ENCODE assay signal across 35 cellular contexts in the genomic region with DNA sequence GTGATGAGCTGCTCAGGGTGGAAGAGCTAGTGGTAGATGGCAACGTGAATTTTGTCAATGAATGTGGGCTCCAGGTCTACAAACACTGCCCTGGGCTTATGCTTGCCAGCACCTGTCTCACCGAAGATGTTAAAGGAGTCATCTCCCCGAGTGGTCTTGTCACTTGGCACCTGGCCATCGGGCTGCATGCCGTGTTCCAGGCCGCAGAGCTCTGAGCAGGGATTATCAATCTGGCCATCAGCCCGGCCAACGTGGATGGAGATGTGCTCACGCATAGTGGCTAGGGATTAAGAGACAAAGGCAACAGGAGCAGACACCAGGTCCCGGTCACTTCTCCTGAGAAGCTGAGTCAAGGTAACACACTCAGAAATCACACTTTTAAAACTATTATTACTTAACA. TPM values are rescaled to one million over a fixed set of nuclear protein-coding genes. Genes with fewer than 3 reads are reported as not detected.
DNase-seq lines count a peak whose midpoint lies in the region; ATAC-seq, FAIRE-seq and TF ChIP-seq lines count a peak whose summit lies in the region.
"Had no signal": no experiment of that assay in that cellular context is flagged by ENCODE, and none has a peak within 500 bp of the region (broad histone marks: within the 10 kb centered on the region; RNA-seq: fewer than 3 reads in every experiment).

No MANE protein-coding gene starts in this region.

- H3K9me3 ChIP-seq in right lobe of liver (no peaks in the 10 kb centered on the region), HepG2 (ENCODE audit: low read length) (no peaks in the 10 kb centered on the region), WERI-Rb-1 (ENCODE audit: severe bottlenecking) (no peaks in the 10 kb centered on the region)
- H3K9me3 ChIP-seq: psoas muscle had no signal

- no peak for TF ChIP-seq CTCF in right lobe of liver (IDR thresholded peaks at IDR 0.05)
- no peak for TF ChIP-seq CTCF in HepG2 (CRISPR knock-in tag; IDR thresholded peaks at IDR 0.05)
- no peak for TF ChIP-seq CTCF in WERI-Rb-1 (IDR thresholded peaks at IDR 0.05; ENCODE audit: low read depth, low read length)

- WGBS in right lobe of liver (ENCODE audit: insufficient coverage, low coverage, low lambda C conversion rate, missing lambda C conversion rate): 58% methylated on average over 4 of the region's 10 CpGs
- 51% methylated on average over 7 of the region's 10 CpGs for WGBS in HepG2 (ENCODE audit: low lambda C conversion rate)

- in situ Hi-C loops in HepG2 (cut with HindIII; ENCODE audit: extremely low pct_ligation_motif_present, low pct_unique_long_range_greater_than_20kb): no loop called here

- no peak overlapping the region for H3K4me2 ChIP-seq in HepG2 (ENCODE audit: low read depth, low read length)

- TF ChIP-seq EP300 in HepG2 (IDR thresholded peaks at IDR 0.05; ENCODE audit: low read depth in 2 of 2, low read length in 2 of 2) (no peak), HepG2 (CRISPR knock-in tag; IDR thresholded peaks at IDR 0.05; ENCODE audit: borderline replicate concordance) (no peak)

- no peaks in the 10 kb centered on the region for H3K27me3 ChIP-seq in right lobe of liver
- no peaks in the 10 kb centered on the region for H3K27me3 ChIP-seq in HepG2 (ENCODE audit: control insufficient read depth in 1 of 2, insufficient read depth in 2 of 2, low read length in 2 of 2)
- no peaks in the 10 kb centered on the region for H3K27me3 ChIP-seq in WERI-Rb-1 (ENCODE audit: insufficient read depth, low read depth, severe bottlenecking)
- H3K27me3 ChIP-seq: brain microvascular endothelial cell had no signal

- no peak overlapping the region for H3K4me3 Mint-ChIP-seq in stimulated activated effector memory CD8-positive, alpha-beta T cell treated with anti-CD3 and anti-CD28 coated beads, Interleukin-12 subunit alpha, Interleukin-12 subunit beta, amount 100 ng/mL, for 72 hours
- H3K4me3 Mint-ChIP-seq: activated CD8-positive, alpha-beta T cell treated with anti-CD3 and anti-CD28 coated beads, Interleukin-2, amount 10 ng/mL, durations not matched to agents 7 days and 5 days; IgD-negative memory B cell; natural killer cell; type B pancreatic cell had no signal

- no peak overlapping the region for H3K27ac Mint-ChIP-seq in stimulated activated effector memory CD8-positive, alpha-beta T cell treated with anti-CD3 and anti-CD28 coated beads, Interleukin-12 subunit alpha, Interleukin-12 subunit beta, amount 100 ng/mL, for 72 hours
- H3K27ac Mint-ChIP-seq: activated CD8-positive, alpha-beta T cell treated with anti-CD3 and anti-CD28 coated beads, Interleukin-2, amount 10 ng/mL, durations not matched to agents 7 days and 5 days; activated T-helper 2 cell treated with anti-CD3 and anti-CD28 coated beads, Interferon-gamma antibody, Interleukin-2, Interleukin-4, amounts not matched to agents 10 μg/mL and 5 μg/mL and 100 μg/mL, durations not matched to agents 14 hours and 24 hours and 36 hours; IgD-negative memory B cell; natural killer cell; type B pancreatic cell had no signal

- DNase-seq in right lobe of liver (peak in 2 of 3 donors; percentile 18 to 48), HepG2 (ENCODE audit: low spot score) (no peak), NCI-H82 (lab: John Stamatoyannopoulos, UW) (peak; percentile 77), WERI-Rb-1 (peak; percentile 11), KG1 (lab: John Stamatoyannopoulos, UW) (no peak), NCI-H526 treated with DMSO at 0.1 percent for 48 hours (lab: John Stamatoyannopoulos, UW) (no peak)
- DNase-seq in stimulated activated effector memory CD8-positive, alpha-beta T cell treated with anti-CD3 and anti-CD28 coated beads, Interleukin-12 subunit alpha, Interleukin-12 subunit beta, amount 100 ng/mL, for 72 hours (ENCODE audit: low spot score in 2 of 2): no peak
- DNase-seq in stimulated activated CD4-positive, alpha-beta T cell treated with anti-CD3 and anti-CD28 coated beads, Interleukin-4, amount 100 ng/mL, for 1 hour: no peak
- DNase-seq: activated CD4-positive, alpha-beta T cell treated with anti-CD3 and anti-CD28 coated beads for 4 hours; activated CD8-positive, alpha-beta T cell treated with anti-CD3 and anti-CD28 coated beads, Interleukin-2, amount 10 ng/mL, durations not matched to agents 7 days and 5 days; activated naive CD4-positive, alpha-beta T cell treated with anti-CD3 and anti-CD28 coated beads, Interleukin-2, amount 50 U/mL, for 16 hours; amniotic stem cell; brain microvascular endothelial cell; DMS79; GDM1; hypothalamus; left cardiac atrium; natural killer cell; NCI-H1092 treated with DMSO at 0.1 percent for 48 hours; NCI-H187 treated with DMSO at 0.1 percent for 48 hours; NCI-H226; occipital lobe; SIG-M5; stimulated activated CD4-positive, alpha-beta T cell treated with anti-CD3 and anti-CD28 coated beads, Interleukin-15, amount 100 ng/mL, for 24 hours; stimulated activated naive CD4-positive, alpha-beta T cell; T-helper 9 cell had no signal

- H3K36me3 Mint-ChIP-seq in stimulated activated effector memory CD8-positive, alpha-beta T cell treated with anti-CD3 and anti-CD28 coated beads, Interleukin-12 subunit alpha, Interleukin-12 subunit beta, amount 100 ng/mL, for 72 hours: peaks cover 14% of the 10 kb centered on the region
- H3K36me3 Mint-ChIP-seq: natural killer cell had no signal

- H4K20me1 ChIP-seq in HepG2 (ENCODE audit: insufficient read depth, low read length): no peaks in the 10 kb centered on the region

- H3K4me1 Mint-ChIP-seq in stimulated activated effector memory CD8-positive, alpha-beta T cell treated with anti-CD3 and anti-CD28 coated beads, Interleukin-12 subunit alpha, Interleukin-12 subunit beta, amount 100 ng/mL, for 72 hours: no peaks in the 10 kb centered on the region

- intact Hi-C loops in right lobe of liver (cut with DNase I): no loop called here
- intact Hi-C loops in HepG2 (cut with micrococcal nuclease; ENCODE audit: unreplicated experiment): no loop called here

- no peak overlapping the region for H3K9ac ChIP-seq in HepG2 (ENCODE audit: insufficient read depth, low read depth, low read length)

- H3K36me3 ChIP-seq in right lobe of liver: no peaks in the 10 kb centered on the region
- H3K36me3 ChIP-seq in HepG2 (replicated peaks in 1 of 2; ENCODE audit: control insufficient read depth in 1 of 2, insufficient read depth in 2 of 2, low read length in 2 of 2): 0 out of 5 replicates have a peak, but pooled peaks cover 0 to 2% of the 10 kb centered on the region in 2 experiments
- no peaks in the 10 kb centered on the region for H3K36me3 ChIP-seq in WERI-Rb-1
- H3K36me3 ChIP-seq: brain microvascular endothelial cell had no signal

- no peak overlapping the region for H2AFZ ChIP-seq in HepG2 (ENCODE audit: low read length)

- no peaks in the 10 kb centered on the region for H3K9me3 Mint-ChIP-seq in stimulated activated effector memory CD8-positive, alpha-beta T cell treated with anti-CD3 and anti-CD28 coated beads, Interleukin-12 subunit alpha, Interleukin-12 subunit beta, amount 100 ng/mL, for 72 hours
- H3K9me3 Mint-ChIP-seq: activated T-helper 2 cell treated with anti-CD3 and anti-CD28 coated beads, Interferon-gamma antibody, Interleukin-2, Interleukin-4, amounts not matched to agents 10 μg/mL and 5 μg/mL and 100 μg/mL, durations not matched to agents 14 hours and 24 hours and 36 hours; natural killer cell; type B pancreatic cell had no signal

- POLR2A ChIA-PET in HepG2 (lab: Yijun Ruan, JAX): no interaction called here

- FAIRE-seq in HepG2 (lab: Jason Lieb, UNC): no peak

- no TSS peak for BruUV-seq in HepG2 (replicated peaks; lab: Mats Ljungman, UMichigan)

- TF ChIP-seq POLR2A in right lobe of liver (IDR thresholded peaks at IDR 0.05): no peak
- TF ChIP-seq POLR2A in HepG2 (IDR thresholded peaks at IDR 0.05; ENCODE audit: insufficient read depth in 1 of 2, low read depth in 2 of 2, low read length in 2 of 2): no peak

- no peaks in the 10 kb centered on the region for H3K79me2 ChIP-seq in HepG2 (ENCODE audit: insufficient read depth, low read length)

- H3K4me3 ChIP-seq in right lobe of liver (no peak overlapping the region), HepG2 (replicated peaks in 1 of 3; ENCODE audit: insufficient read depth in 1 of 3, low read depth in 2 of 3, low read length in 3 of 3) (no peak overlapping the region), WERI-Rb-1 (ENCODE audit: low read depth, low read length) (no peak overlapping the region)
- H3K4me3 ChIP-seq: lung, psoas muscle had no signal

- H3K27ac ChIP-seq in right lobe of liver: no peak overlapping the region
- H3K27ac ChIP-seq in HepG2 (ENCODE audit: extremely low read length, insufficient read depth, low read length): no peak overlapping the region
- no peak overlapping the region for H3K27ac ChIP-seq in WERI-Rb-1
- H3K27ac ChIP-seq: brain microvascular endothelial cell, psoas muscle, VCaP had no signal

- CTCF ChIA-PET in HepG2 (lab: Yijun Ruan, JAX; ENCODE audit: low intra/inter-chr PET ratio, low total read pairs): no interaction called here

- TF ChIP-seq RAD21 in HepG2 (CRISPR knock-in tag; IDR thresholded peaks at IDR 0.05): no peak

- peaks cover 0 to 14% (median 6%) of the 10 kb centered on the region in 4 donors for H3K4me1 ChIP-seq in right lobe of liver
- no peaks in the 10 kb centered on the region for H3K4me1 ChIP-seq in HepG2 (ENCODE audit: insufficient read depth, low read length)
- H3K4me1 ChIP-seq: psoas muscle had no signal

- ATAC-seq in right lobe of liver (no peak), HepG2 (no peak)
- ATAC-seq in stimulated activated effector memory CD8-positive, alpha-beta T cell treated with anti-CD3 and anti-CD28 coated beads, Interleukin-12 subunit alpha, Interleukin-12 subunit beta, amount 100 ng/mL, for 72 hours: no peak
- ATAC-seq: activated CD8-positive, alpha-beta T cell treated with anti-CD3 and anti-CD28 coated beads, Interleukin-2, amount 10 ng/mL, durations not matched to agents 7 days and 5 days; HCT116; natural killer cell; Panc1 had no signal

RNA-seq across cellular contexts. Expression of gene ACTC1, which starts 54.8 kb away (rescaled TPM):
- total RNA-seq in right lobe of liver (1 to 10 TPM in 1 of 6 experiments, under 1 TPM in 2, not detected in 3; 0.29 to 1.4 (median 0.93) TPM), HepG2 (2016; rRNA removed; fragmentation: Illumina TruSeq; extraction: Trizol) (not detected in 2 replicates)
- total RNA-seq in HepG2 (2016; cell fraction: cytosol; rRNA removed; fragmentation: Illumina TruSeq; extraction: Trizol; ENCODE audit: low read depth): not detected in 2 replicates
- not detected in 2 replicates for total RNA-seq in HepG2 (2016; cell fraction: insoluble cytoplasmic fraction; rRNA removed; fragmentation: Illumina TruSeq; extraction: Trizol)
- not detected in 2 replicates for total RNA-seq in HepG2 (2016; cell fraction: membrane; rRNA removed; fragmentation: Illumina TruSeq; extraction: Trizol)
- total RNA-seq in HepG2 (2016; cell fraction: nucleus; rRNA removed; fragmentation: Illumina TruSeq; extraction: Trizol): not detected in 2 replicates
- polyA plus RNA-seq in HepG2 (2011; rRNA removed): not detected in 2 replicates
- polyA plus RNA-seq in HepG2 (2011; cell fraction: cytosol; rRNA removed): not detected in 2 replicates
- not detected in 2 replicates for polyA plus RNA-seq in HepG2 (2011; cell fraction: nucleus; rRNA removed)
- not detected in 2 replicates for polyA plus RNA-seq in HepG2 (2012)
- 0.07 TPM in 1 of 2 replicates, not detected in the other for polyA plus RNA-seq in HepG2 (2016; cell fraction: cytosol; fragmentation: Illumina TruSeq; extraction: Trizol; ENCODE audit: low read depth)
- not detected in 2 replicates for polyA plus RNA-seq in HepG2 (2016; cell fraction: insoluble cytoplasmic fraction; fragmentation: Illumina TruSeq; extraction: Trizol; ENCODE audit: low read depth)
- not detected in 2 replicates for polyA plus RNA-seq in HepG2 (2016; cell fraction: membrane; fragmentation: Illumina TruSeq; extraction: Trizol; ENCODE audit: low read depth)
- polyA plus RNA-seq in HepG2 (2016; cell fraction: nucleus; fragmentation: Illumina TruSeq; extraction: Trizol; ENCODE audit: insufficient read depth, low read depth): not detected in 2 replicates
- 13.7 TPM in 1 of 2 replicates, not detected in the other for polyA minus RNA-seq in HepG2 (2011; rRNA and poly(A)+ RNA removed; ENCODE audit: low replicate concordance)
- polyA minus RNA-seq in HepG2 (2011; cell fraction: cytosol; rRNA and poly(A)+ RNA removed): 0.40 TPM in 1 of 2 replicates, not detected in the other
- not detected in 2 replicates for polyA minus RNA-seq in HepG2 (2011; cell fraction: nucleus; rRNA and poly(A)+ RNA removed)
- total RNA-seq: activated CD8-positive, alpha-beta T cell treated with anti-CD3 and anti-CD28 coated beads, Interleukin-2, amount 10 ng/mL, durations not matched to agents 7 days and 5 days; activated T-helper 2 cell treated with anti-CD3 and anti-CD28 coated beads, Interferon-gamma antibody, Interleukin-2, Interleukin-4, amounts not matched to agents 10 μg/mL and 5 μg/mL and 100 μg/mL, durations not matched to agents 14 hours and 24 hours and 36 hours; mononuclear cell; natural killer cell had no signal
- polyA plus RNA-seq: IgD-negative memory B cell had no signal

Comparison
In these comparisons a context has a peak if more than half of its experiments do, and no peak if none do; other contexts are left out.
1. DNase-seq: peak in right lobe of liver (2 of 3), NCI-H82 (single experiment) and WERI-Rb-1 (single experiment); none in HepG2 (single experiment), KG1 (single experiment), NCI-H526 treated with DMSO at 0.1 percent for 48 hours (single experiment), stimulated activated effector memory CD8-positive, alpha-beta T cell treated with anti-CD3 and anti-CD28 coated beads, Interleukin-12 subunit alpha, Interleukin-12 subunit beta, amount 100 ng/mL, for 72 hours (0 of 2) and stimulated activated CD4-positive, alpha-beta T cell treated with anti-CD3 and anti-CD28 coated beads, Interleukin-4, amount 100 ng/mL, for 1 hour (single experiment).